In genomic region chr13:20360041-20360491, GRCh38 we compare ENCODE assay signal across 11 cellular contexts.
DNase-seq lines count a peak whose midpoint lies in the region; ATAC-seq, FAIRE-seq and TF ChIP-seq lines count a peak whose summit lies in the region.
"Had no signal": no experiment of that assay in that cellular context is flagged by ENCODE, and none has a peak within 500 bp of the region (broad histone marks: within the 10 kb centered on the region; RNA-seq: fewer than 3 reads in every experiment).

No MANE protein-coding gene starts in this region.

- CTCF ChIA-PET in K562 (lab: Yijun Ruan, JAX; ENCODE audit: low intra/inter-chr PET ratio) = no interaction called here

- H3K4me1 ChIP-seq in ACC112 (ENCODE audit: control insufficient read depth, insufficient read depth, low read length, unreplicated experiment) = peaks cover 15% of the 10 kb centered on the region
- peaks cover 4% of the 10 kb centered on the region; the same call in 1 of the 2 replicates for H3K4me1 ChIP-seq in Karpas-422 (ENCODE audit: low read length)
- no peaks in the 10 kb centered on the region for H3K4me1 ChIP-seq in K562 (replicated peaks in 1 of 2; ENCODE audit: control insufficient read depth in 2 of 2, insufficient read depth in 2 of 2, low read length in 2 of 2)
- peaks cover 7 to 23% of the 10 kb centered on the region in 2 donors for H3K4me1 ChIP-seq in kidney (ENCODE audit: control insufficient read depth in 1 of 2, insufficient read depth in 1 of 2, low read depth in 1 of 2, low read length in 2 of 2)
- H3K4me1 ChIP-seq: vagina had no signal

- peak overlapping the region; percentile 62 for H3K27ac ChIP-seq in ACC112 (ENCODE audit: low read depth, low read length)
- H3K27ac ChIP-seq in Karpas-422 (ENCODE audit: low read length) = no peak overlapping the region
- no peak overlapping the region for H3K27ac ChIP-seq in K562 (ENCODE audit: extremely low read depth, low read depth, low read length)
- H3K27ac ChIP-seq in kidney (ENCODE audit: low read depth in 2 of 2, low read length in 2 of 2) = peak overlapping the region; percentile 73 to 92
- H3K27ac ChIP-seq: vagina had no signal

- no TSS peak for BruUV-seq in K562 (replicated peaks; lab: Mats Ljungman, UMichigan)

- H3K27me3 ChIP-seq in ACC112 (ENCODE audit: insufficient read depth, low read length) = no peaks in the 10 kb centered on the region
- H3K27me3 ChIP-seq in Karpas-422 (ENCODE audit: low read length) = peaks cover 3% of the 10 kb centered on the region; the same call in 1 of the 2 replicates
- peaks cover 0 to 21% of the 10 kb centered on the region in 2 experiments; a peak in 2 of 5 replicates for H3K27me3 ChIP-seq in K562 (ENCODE audit: control insufficient read depth in 2 of 2, insufficient read depth in 2 of 2, low read length in 2 of 2)
- H3K27me3 ChIP-seq: vagina had no signal

- H2AFZ ChIP-seq in ACC112 (ENCODE audit: low read length, unreplicated experiment) = no peak overlapping the region
- H2AFZ ChIP-seq in Karpas-422 (ENCODE audit: low read length) = no peak overlapping the region
- H2AFZ ChIP-seq in K562 (ENCODE audit: low read depth, low read length) = no peak overlapping the region

- H3K4me3 ChIP-seq in ACC112 (ENCODE audit: low read depth, low read length) (no peak overlapping the region), Karpas-422 (ENCODE audit: low read length) (no peak overlapping the region), K562 (no peak overlapping the region), kidney (ENCODE audit: low read length in 2 of 2) (no peak overlapping the region)
- H3K4me3 ChIP-seq: vagina had no signal

- no peak for TF ChIP-seq EP300 in K562 (IDR thresholded peaks at IDR 0.05; ENCODE audit: low read length)

- in situ Hi-C loops in K562 (cut with MboI) = no loop called here

- H3K9ac ChIP-seq in Karpas-422 (ENCODE audit: low read length) (no peak overlapping the region), K562 (ENCODE audit: insufficient read depth in 1 of 2, low read depth in 2 of 2, low read length in 2 of 2) (no peak overlapping the region), kidney (ENCODE audit: low read length in 2 of 2) (peak overlapping the region in 1 of 2 donors; percentile 63)

- no peaks in the 10 kb centered on the region for H4K20me1 ChIP-seq in Karpas-422 (ENCODE audit: insufficient read depth, low read depth, low read length)
- H4K20me1 ChIP-seq in K562 (replicated peaks; ENCODE audit: control insufficient read depth, insufficient read depth, low read length) = no peaks in the 10 kb centered on the region

- intact Hi-C loops in K562 (cut with micrococcal nuclease) = no loop called here
- intact Hi-C loops in kidney (cut with DNase I) = no loop called here

- no peak for TF ChIP-seq POLR2A in K562 (conservative IDR thresholded peaks at IDR 0.05)

- H3K79me2 ChIP-seq in ACC112 (ENCODE audit: control insufficient read depth, insufficient read depth, low read length, unreplicated experiment) (no peaks in the 10 kb centered on the region), Karpas-422 (ENCODE audit: low read length) (no peaks in the 10 kb centered on the region), K562 (ENCODE audit: control insufficient read depth, insufficient read depth, low read length) (no peaks in the 10 kb centered on the region)

- H3K9me2 ChIP-seq in Karpas-422 (replicated peaks; ENCODE audit: insufficient read depth, low read length) = no peaks in the 10 kb centered on the region

- no peak for ATAC-seq in K562

- H3K9me3 ChIP-seq in Karpas-422 (ENCODE audit: low read length) (no peaks in the 10 kb centered on the region), K562 (replicated peaks; ENCODE audit: control insufficient read depth, insufficient read depth, low read depth, low read length) (no peaks in the 10 kb centered on the region), kidney (ENCODE audit: control insufficient read depth in 1 of 2, low read length in 2 of 2) (no peaks in the 10 kb centered on the region)
- H3K9me3 ChIP-seq: vagina had no signal

- TF ChIP-seq CTCF in K562 (IDR thresholded peaks at IDR 0.05 in 2 of 3, conservative IDR thresholded peaks at IDR 0.05 in 1 of 3; ENCODE audit: insufficient read depth in 2 of 3, low read depth in 1 of 3, low read length in 3 of 3) (no peak), kidney (IDR thresholded peaks at IDR 0.05; ENCODE audit: borderline replicate concordance, extremely low read depth, insufficient read depth) (no peak)

- no peak for TF ChIP-seq RAD21 in K562 (CRISPR knock-in tag; conservative IDR thresholded peaks at IDR 0.05 in 1 of 2, IDR thresholded peaks at IDR 0.05 in 1 of 2)

- H3K36me3 ChIP-seq in ACC112 (ENCODE audit: insufficient read depth, low read length) = no peaks in the 10 kb centered on the region
- H3K36me3 ChIP-seq in Karpas-422 (ENCODE audit: insufficient read depth, low read length) = no peaks in the 10 kb centered on the region
- no peaks in the 10 kb centered on the region for H3K36me3 ChIP-seq in K562 (ENCODE audit: control insufficient read depth, insufficient read depth, low read length)
- H3K36me3 ChIP-seq in kidney (ENCODE audit: control insufficient read depth in 1 of 2, insufficient read depth in 2 of 2, low read length in 2 of 2) = no peaks in the 10 kb centered on the region
- H3K36me3 ChIP-seq: vagina had no signal

- no peak for FAIRE-seq in K562 (lab: Jason Lieb, UNC)
- no peak for FAIRE-seq in kidney (lab: Jason Lieb, UNC)

- H3K9me1 ChIP-seq in K562 (ENCODE audit: control insufficient read depth, insufficient read depth, low read length) = no peaks in the 10 kb centered on the region

- POLR2A ChIA-PET in K562 (lab: Yijun Ruan, JAX) = no interaction called here

- DNase-seq in Karpas-422 (peak; percentile 63), K562 (ENCODE audit: extremely low read depth in 1 of 4, low spot score in 3 of 4) (peak in 2 of 4 experiments; percentile 1 to 17), kidney (no peak), AG08395 (ENCODE audit: low spot score) (no peak), ureter (ENCODE audit: low spot score) (no peak), NCI-H345 treated with DMSO at 0.1 percent for 48 hours (lab: John Stamatoyannopoulos, UW; ENCODE audit: unreplicated experiment) (no peak), NCI-H2196 treated with DMSO at 0.1 percent for 48 hours (lab: John Stamatoyannopoulos, UW; ENCODE audit: unreplicated experiment) (no peak)
- DNase-seq: activated CD4-positive, alpha-beta T cell treated with anti-CD3 and anti-CD28 coated beads for 1 hour; stimulated activated CD4-positive, alpha-beta T cell treated with anti-CD3 and anti-CD28 coated beads, Interleukin-1b, Interleukin-23, amount 100 ng/mL, for 48 hours had no signal

- H3K4me2 ChIP-seq in Karpas-422 (ENCODE audit: low read depth, low read length, poor library complexity, severe bottlenecking) (no peak overlapping the region), K562 (ENCODE audit: insufficient read depth, low read length) (no peak overlapping the region)

- WGBS in K562 (ENCODE audit: insufficient coverage, low coverage, missing lambda C conversion rate) = 0% methylated on average over 2 of the region's 3 CpGs

TF ChIP-seq in K562, 482 proteins besides CTCF, POLR2A, EP300 and RAD21:
- TF ChIP-seq PCBP2 (IDR thresholded peaks at IDR 0.05; ENCODE audit: low read depth, low read length, poor library complexity, severe bottlenecking) (no peak), SMARCE1 (IDR thresholded peaks at IDR 0.05) (no peak), NFYB (IDR thresholded peaks at IDR 0.05; ENCODE audit: extremely low read depth, insufficient read length) (peak; percentile 3), ZNF431 (CRISPR knock-in tag; IDR thresholded peaks at IDR 0.05) (no peak), ZNF785 (CRISPR knock-in tag; IDR thresholded peaks at IDR 0.05) (no peak)

Comparison
In these comparisons a context has a peak if more than half of its experiments do, and no peak if none do; other contexts are left out.
1. H3K27ac ChIP-seq: peak in ACC112 (single experiment) and kidney (2 of 2); none in Karpas-422 (single experiment) and K562 (single experiment).